ENCODE assay signal across 26 cellular contexts in the genomic region with DNA sequence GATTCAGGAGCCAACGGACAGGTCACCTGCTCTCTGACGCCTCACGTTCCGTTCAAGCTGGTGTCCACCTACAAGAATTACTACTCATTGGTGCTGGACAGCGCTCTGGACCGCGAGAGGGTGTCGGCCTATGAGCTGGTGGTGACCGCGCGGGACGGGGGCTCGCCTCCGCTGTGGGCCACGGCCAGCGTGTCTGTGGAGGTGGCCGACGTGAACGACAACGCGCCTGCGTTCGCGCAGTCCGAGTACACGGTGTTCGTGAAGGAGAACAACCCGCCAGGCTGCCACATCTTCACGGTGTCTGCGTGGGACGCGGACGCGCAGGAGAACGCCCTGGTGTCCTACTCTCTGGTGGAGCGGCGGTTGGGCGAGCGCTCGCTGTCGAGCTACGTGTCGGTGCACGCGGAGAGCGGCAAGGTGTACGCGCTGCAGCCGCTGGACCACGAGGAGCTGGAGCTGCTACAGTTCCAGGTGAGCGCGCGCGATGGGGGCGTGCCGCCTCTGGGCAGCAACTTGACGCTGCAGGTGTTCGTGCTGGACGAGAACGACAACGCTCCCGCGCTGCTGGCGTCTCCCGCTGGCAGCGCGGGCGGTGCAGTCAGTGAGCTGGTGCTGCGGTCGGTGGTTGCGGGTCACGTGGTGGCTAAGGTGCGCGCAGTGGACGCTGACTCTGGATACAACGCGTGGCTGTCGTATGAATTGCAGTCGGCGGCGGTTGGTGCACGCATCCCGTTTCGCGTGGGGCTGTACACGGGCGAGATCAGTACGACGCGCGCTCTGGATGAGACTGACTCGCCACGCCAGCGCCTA. TPM values are rescaled to one million over a fixed set of nuclear protein-coding genes. Genes with fewer than 3 reads are reported as not detected.
"Had no signal": no experiment of that assay in that cellular context is flagged by ENCODE, and none has a peak within 500 bp of the region (broad histone marks: within the 10 kb centered on the region; RNA-seq: fewer than 3 reads in every experiment).

No MANE protein-coding gene starts in this region.

- H3K4me1 Mint-ChIP-seq: activated naive CD8-positive, alpha-beta T cell treated with anti-CD3 and anti-CD28 coated beads for 36 hours; brain; central memory CD8-positive, alpha-beta T cell had no signal

- H3K27ac ChIP-seq: ascending aorta, SK-N-MC, VCaP had no signal

- DNase-seq: activated CD4-positive, alpha-beta T cell treated with anti-CD3 and anti-CD28 coated beads for 4 hours; activated CD8-positive, alpha-beta T cell treated with anti-CD3 and anti-CD28 coated beads, Interleukin-2, amount 10 ng/mL, durations not matched to agents 7 days and 5 days; activated effector memory CD4-positive, alpha-beta T cell treated with anti-CD3 and anti-CD28 coated beads, Interleukin-2, amount 50 U/mL, for 16 hours; activated naive CD4-positive, alpha-beta T cell treated with anti-CD3 and anti-CD28 coated beads for 36 hours; activated naive CD8-positive, alpha-beta T cell treated with anti-CD3 and anti-CD28 coated beads for 36 hours; activated T-cell treated with anti-CD3 and anti-CD28 coated beads, Interleukin-2, amount 50 U/mL, for 4 hours; Kasumi-1; NCI-H1105 treated with DMSO at 0.1 percent for 48 hours; NCI-H1436 treated with DMSO at 0.1 percent for 48 hours; NCI-H187; NCI-H2081; NCI-H510A treated with DMSO at 0.1 percent for 48 hours; NCI-H69; NK-92 treated with Interleukin-12 subunit alpha and Interleukin-12 subunit beta, amount 100 ng/mL, for 24 hours; OCI-M1; RPMI8226; T-helper 1 cell had no signal

- H3K27ac Mint-ChIP-seq: activated CD8-positive, alpha-beta T cell treated with anti-CD3 and anti-CD28 coated beads, Interleukin-2, amount 10 ng/mL, durations not matched to agents 7 days and 5 days; activated naive CD4-positive, alpha-beta T cell treated with anti-CD3 and anti-CD28 coated beads for 36 hours; activated naive CD8-positive, alpha-beta T cell treated with anti-CD3 and anti-CD28 coated beads for 36 hours; brain had no signal

- H3K4me1 ChIP-seq: ascending aorta had no signal

- ATAC-seq: activated CD8-positive, alpha-beta T cell treated with anti-CD3 and anti-CD28 coated beads, Interleukin-2, amount 10 ng/mL, durations not matched to agents 7 days and 5 days; activated T-cell treated with anti-CD3 and anti-CD28 coated beads, Interleukin-2, amount 50 U/mL, for 4 hours; K562; Panc1; Right ventricle myocardium inferior had no signal

- H3K4me3 ChIP-seq: K562, SK-N-MC had no signal

- H3K36me3 ChIP-seq: ascending aorta had no signal

- H3K4me3 Mint-ChIP-seq: activated CD8-positive, alpha-beta T cell treated with anti-CD3 and anti-CD28 coated beads, Interleukin-2, amount 10 ng/mL, durations not matched to agents 7 days and 5 days; activated naive CD4-positive, alpha-beta T cell treated with anti-CD3 and anti-CD28 coated beads for 36 hours; activated naive CD8-positive, alpha-beta T cell treated with anti-CD3 and anti-CD28 coated beads for 36 hours; activated T-cell treated with anti-CD3 and anti-CD28 coated beads, Interleukin-2, amount 50 U/mL, for 4 hours; central memory CD8-positive, alpha-beta T cell had no signal

- H3K27me3 ChIP-seq: ascending aorta had no signal

RNA-seq across cellular contexts. Expression of a gene that starts 1.7 kb away (rescaled TPM):
- total RNA-seq: activated CD8-positive, alpha-beta T cell treated with anti-CD3 and anti-CD28 coated beads, Interleukin-2, amount 10 ng/mL, durations not matched to agents 7 days and 5 days; activated naive CD4-positive, alpha-beta T cell treated with anti-CD3 and anti-CD28 coated beads for 36 hours; activated naive CD8-positive, alpha-beta T cell treated with anti-CD3 and anti-CD28 coated beads for 36 hours; activated T-cell treated with anti-CD3 and anti-CD28 coated beads, Interleukin-2, amount 50 U/mL, for 4 hours; K562; T-helper 2 cell treated with Interferon-gamma antibody and Interleukin-4, amounts not matched to agents 100 ng/mL and 5 ng/mL, for 36 hours had no signal
- polyA plus RNA-seq: K562 had no signal

RNA-seq across cellular contexts. Expression of a gene that starts 9.2 kb away (rescaled TPM):
- total RNA-seq: activated CD8-positive, alpha-beta T cell treated with anti-CD3 and anti-CD28 coated beads, Interleukin-2, amount 10 ng/mL, durations not matched to agents 7 days and 5 days; activated naive CD4-positive, alpha-beta T cell treated with anti-CD3 and anti-CD28 coated beads for 36 hours; activated naive CD8-positive, alpha-beta T cell treated with anti-CD3 and anti-CD28 coated beads for 36 hours; activated T-cell treated with anti-CD3 and anti-CD28 coated beads, Interleukin-2, amount 50 U/mL, for 4 hours; ascending aorta; K562; Right ventricle myocardium inferior; T-helper 2 cell treated with Interferon-gamma antibody and Interleukin-4, amounts not matched to agents 100 ng/mL and 5 ng/mL, for 36 hours had no signal
- polyA plus RNA-seq: K562 had no signal

RNA-seq across cellular contexts. Expression of a gene that starts 11.4 kb away (rescaled TPM):
- total RNA-seq: activated CD8-positive, alpha-beta T cell treated with anti-CD3 and anti-CD28 coated beads, Interleukin-2, amount 10 ng/mL, durations not matched to agents 7 days and 5 days; activated naive CD4-positive, alpha-beta T cell treated with anti-CD3 and anti-CD28 coated beads for 36 hours; activated naive CD8-positive, alpha-beta T cell treated with anti-CD3 and anti-CD28 coated beads for 36 hours; activated T-cell treated with anti-CD3 and anti-CD28 coated beads, Interleukin-2, amount 50 U/mL, for 4 hours; ascending aorta; K562; Right ventricle myocardium inferior; T-helper 2 cell treated with Interferon-gamma antibody and Interleukin-4, amounts not matched to agents 100 ng/mL and 5 ng/mL, for 36 hours had no signal
- polyA plus RNA-seq: K562 had no signal

RNA-seq across cellular contexts. Expression of a gene that starts 16.4 kb away (rescaled TPM):
- total RNA-seq: activated CD8-positive, alpha-beta T cell treated with anti-CD3 and anti-CD28 coated beads, Interleukin-2, amount 10 ng/mL, durations not matched to agents 7 days and 5 days; activated naive CD4-positive, alpha-beta T cell treated with anti-CD3 and anti-CD28 coated beads for 36 hours; activated naive CD8-positive, alpha-beta T cell treated with anti-CD3 and anti-CD28 coated beads for 36 hours; activated T-cell treated with anti-CD3 and anti-CD28 coated beads, Interleukin-2, amount 50 U/mL, for 4 hours; ascending aorta; K562; Right ventricle myocardium inferior; T-helper 2 cell treated with Interferon-gamma antibody and Interleukin-4, amounts not matched to agents 100 ng/mL and 5 ng/mL, for 36 hours had no signal
- polyA plus RNA-seq: K562 had no signal

RNA-seq across cellular contexts. Expression of a gene that starts 17.7 kb away (rescaled TPM):
- total RNA-seq: activated CD8-positive, alpha-beta T cell treated with anti-CD3 and anti-CD28 coated beads, Interleukin-2, amount 10 ng/mL, durations not matched to agents 7 days and 5 days; activated naive CD4-positive, alpha-beta T cell treated with anti-CD3 and anti-CD28 coated beads for 36 hours; activated naive CD8-positive, alpha-beta T cell treated with anti-CD3 and anti-CD28 coated beads for 36 hours; activated T-cell treated with anti-CD3 and anti-CD28 coated beads, Interleukin-2, amount 50 U/mL, for 4 hours; ascending aorta; K562; Right ventricle myocardium inferior; T-helper 2 cell treated with Interferon-gamma antibody and Interleukin-4, amounts not matched to agents 100 ng/mL and 5 ng/mL, for 36 hours had no signal
- polyA plus RNA-seq: K562 had no signal
